Comparison of ENCODE assay signal across 8 cellular contexts in genomic region chr4:124111922-124112321, GRCh38.
DNase-seq lines count a peak whose midpoint lies in the region; ATAC-seq, FAIRE-seq and TF ChIP-seq lines count a peak whose summit lies in the region.

No MANE protein-coding gene starts in this region.

- intact Hi-C loops in left lung (cut with DNase I), result loop anchor here in 1 of 2 donors (10.0 kb wide), 1 partner anchor 987 kb away; no protein-coding TSS in a partner anchor

- TF ChIP-seq CTCF in bronchial epithelial cell (IDR thresholded peaks at IDR 0.05; ENCODE audit: insufficient read depth, low read length, severe bottlenecking) (peak; percentile 49), left lung (IDR thresholded peaks at IDR 0.05) (peak; percentile 26 to 54)

- H3K4me1 ChIP-seq in left lung, result peaks cover 0 to 4% of the 10 kb centered on the region in 2 donors

- H3K27me3 ChIP-seq in bronchial epithelial cell (ENCODE audit: control insufficient read depth, insufficient read depth, low read length) (no peaks in the 10 kb centered on the region), left lung (no peaks in the 10 kb centered on the region), MG63 (no peaks in the 10 kb centered on the region)

- DNase-seq in GDM1 (lab: John Stamatoyannopoulos, UW) (peak; percentile 1), NCI-H510A treated with DMSO at 0.1 percent for 48 hours (lab: John Stamatoyannopoulos, UW) (peak; percentile 33), bronchial epithelial cell (ENCODE audit: low read depth) (peak; percentile 76), left lung (no peak), GOT3 (lab: John Stamatoyannopoulos, UW) (no peak), MG63 (no peak)
- no peak for DNase-seq in activated effector memory CD4-positive, alpha-beta T cell treated with anti-CD3 and anti-CD28 coated beads, Interleukin-2, amount 50 U/mL, for 16 hours

- H3K27ac ChIP-seq in left lung, result peak overlapping the region in 1 of 2 donors; percentile 20

- FAIRE-seq in bronchial epithelial cell (lab: Jason Lieb, UNC), result no peak

- H3K36me3 ChIP-seq in bronchial epithelial cell (ENCODE audit: control insufficient read depth, insufficient read depth, low read length) (no peaks in the 10 kb centered on the region), left lung (no peaks in the 10 kb centered on the region), MG63 (no peaks in the 10 kb centered on the region)

- ATAC-seq in HG02763 (IDR thresholded peaks at IDR 0.05; ENCODE audit: unreplicated experiment) (peak; percentile 48), left lung (peak; percentile 89)

- H3K9me3 ChIP-seq in left lung (peaks cover 0 to 2% of the 10 kb centered on the region in 2 donors), MG63 (no peaks in the 10 kb centered on the region)

- H3K4me3 ChIP-seq in bronchial epithelial cell (ENCODE audit: low read depth, low read length), result no peak overlapping the region
- no peak overlapping the region for H3K4me3 ChIP-seq in left lung
- no peak overlapping the region for H3K4me3 ChIP-seq in MG63

Comparison
In these comparisons a context has a peak if more than half of its experiments do, and no peak if none do; other contexts are left out.
1. DNase-seq: peak in GDM1 (single experiment), NCI-H510A treated with DMSO at 0.1 percent for 48 hours (single experiment) and bronchial epithelial cell (single experiment); none in left lung (0 of 2), GOT3 (single experiment), MG63 (single experiment) and activated effector memory CD4-positive, alpha-beta T cell treated with anti-CD3 and anti-CD28 coated beads, Interleukin-2, amount 50 U/mL, for 16 hours (single experiment).